Comparison of ENCODE assay signal across 19 cellular contexts in genomic region chr15:32838338-32838737, GRCh38.
DNase-seq lines count a peak whose midpoint lies in the region; TF ChIP-seq lines count a peak whose summit lies in the region.
"Had no signal": no experiment of that assay in that cellular context is flagged by ENCODE, and none has a peak within 500 bp of the region (broad histone marks: within the 10 kb centered on the region; RNA-seq: fewer than 3 reads in every experiment).

No MANE protein-coding gene starts in this region.

- DNase-seq in DMS53 (lab: John Stamatoyannopoulos, UW): peak; percentile 13
- DNase-seq in DMS53 treated with DMSO at 0.1 percent for 48 hours (lab: John Stamatoyannopoulos, UW; ENCODE audit: unreplicated experiment): no peak
- DNase-seq in hippocampal formation (lab: John Stamatoyannopoulos, UW): peak; percentile 20 to 21
- peak in 29 of 49 donors; percentile 1 to 45 (median 7) for DNase-seq in substantia nigra (lab: John Stamatoyannopoulos, UW)
- no peak for DNase-seq in NCI-H345 (lab: John Stamatoyannopoulos, UW)
- DNase-seq in T1000 (lab: John Stamatoyannopoulos, UW): no peak
- no peak for DNase-seq in ascending aorta (ENCODE audit: low spot score in 2 of 2)
- DNase-seq: activated CD4-positive, alpha-beta T cell treated with anti-CD3 and anti-CD28 coated beads for 1 hour; foreskin melanocyte; NCI-H146; sigmoid colon; stimulated activated naive B cell treated with anti-CD40 and anti-IgM and Interleukin-4, amounts not matched to agents 10 μg/mL and 1 μg/mL and 100 μg/mL, for 72 hours; T-helper 9 cell had no signal

- no peaks in the 10 kb centered on the region for H3K9me3 ChIP-seq in ascending aorta
- H3K9me3 ChIP-seq: body of pancreas, sigmoid colon, tibial nerve had no signal

- TF ChIP-seq CTCF in VCaP (conservative IDR thresholded peaks at IDR 0.05): no peak
- no peak for TF ChIP-seq CTCF in ascending aorta (IDR thresholded peaks at IDR 0.05)

- H3K4me1 ChIP-seq in ascending aorta: no peaks in the 10 kb centered on the region
- H3K4me1 ChIP-seq: body of pancreas, sigmoid colon, tibial nerve had no signal

- intact Hi-C loops in ascending aorta (cut with DNase I): loop anchor here (5.0 kb wide), 1 partner anchor 51 kb away; no protein-coding TSS in a partner anchor

- H3K27me3 ChIP-seq in ascending aorta: no peaks in the 10 kb centered on the region
- H3K27me3 ChIP-seq: BLaER1 treated with 17β-estradiol and CSF1 and Interleukin-3, amounts not matched to agents 10 nM and 100 nM; body of pancreas; sigmoid colon had no signal

- H3K27ac ChIP-seq in VCaP (peak overlapping the region; percentile 68), substantia nigra (ENCODE audit: low read depth, low read length, poor library complexity, severe bottlenecking) (peak overlapping the region; percentile 84), ascending aorta (no peak overlapping the region)
- H3K27ac ChIP-seq: 22Rv1; BLaER1 treated with 17β-estradiol and CSF1 and Interleukin-3, amounts not matched to agents 10 nM and 100 nM; body of pancreas; sigmoid colon; SK-N-MC; tibial nerve had no signal

- no peaks in the 10 kb centered on the region for H3K36me3 ChIP-seq in ascending aorta
- H3K36me3 ChIP-seq: sigmoid colon, tibial nerve had no signal

- no peak overlapping the region for H3K4me3 ChIP-seq in ascending aorta
- H3K4me3 ChIP-seq: BLaER1 treated with 17β-estradiol and CSF1 and Interleukin-3, amounts not matched to agents 10 nM and 100 nM; body of pancreas; sigmoid colon; SK-N-MC; tibial nerve had no signal

Comparison
In these comparisons a context has a peak if more than half of its experiments do, and no peak if none do; other contexts are left out.
1. DNase-seq: peak in DMS53 (single experiment), hippocampal formation (2 of 2) and substantia nigra (29 of 49); none in DMS53 treated with DMSO at 0.1 percent for 48 hours (single experiment), NCI-H345 (single experiment), T1000 (single experiment) and ascending aorta (0 of 2).
2. H3K27ac ChIP-seq: peak in VCaP (single experiment) and substantia nigra (single experiment); none in ascending aorta (0 of 2).